8 cellular contexts compared by ENCODE assay signal in genomic region chr5:142866563-142867275, GRCh38.
DNase-seq lines count a peak whose midpoint lies in the region; TF ChIP-seq lines count a peak whose summit lies in the region.

No MANE protein-coding gene starts in this region.

- H3K36me3 ChIP-seq in WERI-Rb-1, result no peaks in the 10 kb centered on the region
- no peaks in the 10 kb centered on the region for H3K36me3 ChIP-seq in mesenchymal stem cell (ENCODE audit: control insufficient read depth in 1 of 2, insufficient read depth in 2 of 2, low read depth in 1 of 2, low read length in 2 of 2)
- no peaks in the 10 kb centered on the region for H3K36me3 ChIP-seq in stomach

- H3K9ac ChIP-seq in mesenchymal stem cell (ENCODE audit: low read length), result peak overlapping the region; percentile 32

- H2BK12ac ChIP-seq in mesenchymal stem cell (ENCODE audit: low read length in 2 of 2), result no peak overlapping the region

- H3K23ac ChIP-seq in mesenchymal stem cell (ENCODE audit: low read length in 2 of 2), result no peak overlapping the region

- 42% methylated on average over 9 of the region's 10 CpGs for WGBS in mesenchymal stem cell
- WGBS in stomach, 5 donors, result 47 to 57% (median 51%) methylated on average over 10 of the region's 10 CpGs

- no peak overlapping the region for H4K91ac ChIP-seq in mesenchymal stem cell (ENCODE audit: low read length)

- H3K4me3 ChIP-seq in HFF-Myc (replicated peaks; ENCODE audit: low read depth, low read length), result no peak overlapping the region
- H3K4me3 ChIP-seq in WERI-Rb-1 (ENCODE audit: low read depth, low read length), result no peak overlapping the region
- H3K4me3 ChIP-seq in mesenchymal stem cell (ENCODE audit: insufficient read depth in 1 of 2, low read depth in 1 of 2, low read length in 2 of 2), result no peak overlapping the region
- H3K4me3 ChIP-seq in stomach, result no peak overlapping the region

- H3K14ac ChIP-seq in mesenchymal stem cell (ENCODE audit: low read length in 2 of 2), result no peak overlapping the region

- peaks cover 26% of the 10 kb centered on the region for H3K79me1 ChIP-seq in mesenchymal stem cell (replicated peaks; ENCODE audit: low read length, poor library complexity, severe bottlenecking)

- H2BK5ac ChIP-seq in mesenchymal stem cell (ENCODE audit: low read depth, low read length, poor library complexity, severe bottlenecking), result no peak overlapping the region

- H3K4me1 ChIP-seq in mesenchymal stem cell (ENCODE audit: control insufficient read depth, insufficient read depth, low read depth, low read length) (peaks cover 9% of the 10 kb centered on the region), stomach (peaks cover 35 to 97% (median 67%) of the 10 kb centered on the region in 4 donors)

- H3K4ac ChIP-seq in mesenchymal stem cell (ENCODE audit: low read depth in 1 of 2, low read length in 2 of 2), result no peak overlapping the region

- TF ChIP-seq CTCF in HFF-Myc (IDR thresholded peaks at IDR 0.05; ENCODE audit: low read depth, low read length, missing control alignments), result peak; percentile 64
- peak; percentile 63 for TF ChIP-seq CTCF in WERI-Rb-1 (IDR thresholded peaks at IDR 0.05; ENCODE audit: low read depth, low read length)
- peak in 6 of 7 experiments; percentile 41 to 96 (median 69) for TF ChIP-seq CTCF in stomach (IDR thresholded peaks at IDR 0.05)

- H2AFZ ChIP-seq in mesenchymal stem cell (ENCODE audit: low read depth, low read length), result no peak overlapping the region

- TF ChIP-seq EP300 in stomach (IDR thresholded peaks at IDR 0.05), result no peak

- intact Hi-C loops in stomach (cut with DNase I; ENCODE audit: low total_unique reads), result no loop called here

- H4K8ac ChIP-seq in mesenchymal stem cell (ENCODE audit: low read length), result no peak overlapping the region

- H2AK5ac ChIP-seq in mesenchymal stem cell (ENCODE audit: low read length, severe bottlenecking), result no peak overlapping the region

- no peaks in the 10 kb centered on the region for H3K27me3 ChIP-seq in WERI-Rb-1 (ENCODE audit: insufficient read depth, low read depth, severe bottlenecking)
- H3K27me3 ChIP-seq in mesenchymal stem cell (ENCODE audit: control insufficient read depth in 1 of 2, insufficient read depth in 1 of 2, low read length in 2 of 2), result no peaks in the 10 kb centered on the region
- H3K27me3 ChIP-seq in stomach, result no peaks in the 10 kb centered on the region

- H3K4me2 ChIP-seq in mesenchymal stem cell (ENCODE audit: low read length, poor library complexity, severe bottlenecking), result no peak overlapping the region

- H2BK15ac ChIP-seq in mesenchymal stem cell (ENCODE audit: low read depth, poor library complexity, severe bottlenecking), result no peak overlapping the region

- no peak overlapping the region for H3K27ac ChIP-seq in WERI-Rb-1
- H3K27ac ChIP-seq in mesenchymal stem cell (ENCODE audit: low read length, poor library complexity, severe bottlenecking), result peak overlapping the region; percentile 6
- peak overlapping the region in 4 of 5 donors; percentile 34 to 85 (median 58) for H3K27ac ChIP-seq in stomach

- H3K9me3 ChIP-seq in WERI-Rb-1 (ENCODE audit: severe bottlenecking) (no peaks in the 10 kb centered on the region), mesenchymal stem cell (ENCODE audit: control insufficient read depth, low read length) (no peaks in the 10 kb centered on the region), stomach (no peaks in the 10 kb centered on the region)

- H3K18ac ChIP-seq in mesenchymal stem cell (ENCODE audit: low read depth in 1 of 2, low read length in 2 of 2), result no peak overlapping the region

- H2BK120ac ChIP-seq in mesenchymal stem cell (ENCODE audit: low read depth, low read length), result no peak overlapping the region

- DNase-seq in activated naive CD4-positive, alpha-beta T cell treated with Interleukin-2 at 50 U/mL for 16 hours, result peak; percentile 40
- no peak for DNase-seq in activated naive CD4-positive, alpha-beta T cell (lab: John Stamatoyannopoulos, UW)
- DNase-seq in HFF-Myc (ENCODE audit: extremely low read depth, low read depth) (peak; percentile 39), NCI-H1048 (lab: John Stamatoyannopoulos, UW) (peak; percentile 26), WERI-Rb-1 (peak; percentile 38), dedifferentiated amniotic fluid mesenchymal stem cell (ENCODE audit: extremely low spot score) (peak; percentile 65), mesenchymal stem cell (peak; percentile 60), stomach (peak; percentile 58)

- no peak for TF ChIP-seq POLR2A in stomach (IDR thresholded peaks at IDR 0.05)

Comparison
In these comparisons a context has a peak if more than half of its experiments do, and no peak if none do; other contexts are left out.
1. DNase-seq: peak in activated naive CD4-positive, alpha-beta T cell treated with Interleukin-2 at 50 U/mL for 16 hours (single experiment), HFF-Myc (single experiment), NCI-H1048 (single experiment), WERI-Rb-1 (single experiment), dedifferentiated amniotic fluid mesenchymal stem cell (single experiment), mesenchymal stem cell (single experiment) and stomach (single experiment); none in activated naive CD4-positive, alpha-beta T cell (0 of 4).
2. Peak in every context shown above with its lines, with median percentiles within 50 percentile points of each other: CTCF ChIP-seq.